9 cellular contexts compared by ENCODE assay signal in genomic region chr22:38802671-38803121, GRCh38. TPM values are rescaled to one million over a fixed set of nuclear protein-coding genes. Genes with fewer than 3 reads are reported as not detected.
DNase-seq lines count a peak whose midpoint lies in the region; ATAC-seq, FAIRE-seq and TF ChIP-seq lines count a peak whose summit lies in the region.
"Had no signal": no experiment of that assay in that cellular context is flagged by ENCODE, and none has a peak within 500 bp of the region (broad histone marks: within the 10 kb centered on the region; RNA-seq: fewer than 3 reads in every experiment).

No MANE protein-coding gene starts in this region.

- 29 to 36% methylated on average over 10 of the region's 10 CpGs for WGBS in aorta, 2 donors

- H3K36me3 ChIP-seq in brain microvascular endothelial cell (replicated peaks) (no peaks in the 10 kb centered on the region), keratinocyte (ENCODE audit: control insufficient read depth in 2 of 2, extremely low read depth in 1 of 2, insufficient read depth in 2 of 2, low read length in 2 of 2) (no peaks in the 10 kb centered on the region), aorta (ENCODE audit: control insufficient read depth in 1 of 2, insufficient read depth in 2 of 2, low read length in 1 of 2) (no peaks in the 10 kb centered on the region)

- no peak overlapping the region for H3K4me3 ChIP-seq in brain microvascular endothelial cell (ENCODE audit: low read depth, low read length)
- no peak overlapping the region for H3K4me3 ChIP-seq in keratinocyte (ENCODE audit: control insufficient read depth in 2 of 3, extremely low read depth in 1 of 3, insufficient read depth in 2 of 3, low read depth in 1 of 3, low read length in 3 of 3)
- no peak overlapping the region for H3K4me3 ChIP-seq in aorta (ENCODE audit: low read length in 2 of 2)

- peak; percentile 90 for ATAC-seq in Right ventricle myocardium inferior
- ATAC-seq in aorta (ENCODE audit: low FRiP score) = peak; percentile 73
- ATAC-seq in GM19467 (IDR thresholded peaks at IDR 0.05; ENCODE audit: unreplicated experiment) = no peak
- no peak for ATAC-seq in activated CD4-positive, alpha-beta T cell treated with anti-CD3 and anti-CD28 coated beads for 36 hours
- ATAC-seq in HG03159 (IDR thresholded peaks at IDR 0.05; ENCODE audit: unreplicated experiment) = no peak

- H4K20me1 ChIP-seq in keratinocyte (ENCODE audit: control insufficient read depth, extremely low read depth, insufficient read depth, low read length) = no peaks in the 10 kb centered on the region

- in situ Hi-C loops in brain microvascular endothelial cell (cut with HindIII; ENCODE audit: low pct_ligation_motif_present, low sequenced_read_pairs) = no loop called here

- dilution Hi-C loops in keratinocyte (cut with MboI; ENCODE audit: extremely low pct_ligation_motif_present, low sequenced_read_pairs) = no loop called here

- peaks cover 9% of the 10 kb centered on the region for H3K4me1 ChIP-seq in keratinocyte (ENCODE audit: control insufficient read depth, extremely low read depth, insufficient read depth, low read length)
- no peaks in the 10 kb centered on the region for H3K4me1 ChIP-seq in aorta (ENCODE audit: control insufficient read depth in 1 of 2, insufficient read depth in 2 of 2, low read length in 2 of 2)

- intact Hi-C loops in Right ventricle myocardium inferior (cut with DNase I) (no loop called here), cardiac septum (cut with DNase I) (no loop called here), aorta (cut with DNase I) (no loop called here)
- intact Hi-C loops in activated CD4-positive, alpha-beta T cell treated with anti-CD3 and anti-CD28 coated beads for 36 hours (cut with DNase I, micrococcal nuclease) = no loop called here

- FAIRE-seq in keratinocyte (lab: Jason Lieb, UNC) = peak; percentile 86
- FAIRE-seq: colon had no signal

- H3K27ac Mint-ChIP-seq in activated CD4-positive, alpha-beta T cell treated with anti-CD3 and anti-CD28 coated beads for 36 hours = no peak overlapping the region

- peaks cover 12% of the 10 kb centered on the region for H3K4me1 Mint-ChIP-seq in activated CD4-positive, alpha-beta T cell treated with anti-CD3 and anti-CD28 coated beads for 36 hours

- no peak for DNase-seq in Right ventricle myocardium inferior (ENCODE audit: missing footprints)
- no peak for DNase-seq in cardiac septum (ENCODE audit: low spot score)
- DNase-seq in brain microvascular endothelial cell = peak; percentile 72
- peak; percentile 89 for DNase-seq in keratinocyte (ENCODE audit: low read depth, low spot score)
- peak in 1 of 2 donors; percentile 71 for DNase-seq in aorta
- no peak for DNase-seq in activated CD4-positive, alpha-beta T cell treated with anti-CD3 and anti-CD28 coated beads for 36 hours

- no peak for TF ChIP-seq CTCF in brain microvascular endothelial cell (IDR thresholded peaks at IDR 0.05; ENCODE audit: low read depth, low read length, missing control alignments)
- no peak for TF ChIP-seq CTCF in keratinocyte (optimal IDR thresholded peaks at IDR 0.05 in 1 of 3, IDR thresholded peaks at IDR 0.05 in 1 of 3, conservative IDR thresholded peaks at IDR 0.05 in 1 of 3; ENCODE audit: extremely low read depth in 1 of 3, insufficient read depth in 2 of 3, low read length in 3 of 3)

- H3K9me3 ChIP-seq in keratinocyte (ENCODE audit: control insufficient read depth, low read depth, low read length) (peaks cover 2% of the 10 kb centered on the region), aorta (ENCODE audit: control insufficient read depth, low read length) (peaks cover 6% of the 10 kb centered on the region)

- peaks cover 5% of the 10 kb centered on the region for H3K27me3 Mint-ChIP-seq in activated CD4-positive, alpha-beta T cell treated with anti-CD3 and anti-CD28 coated beads for 36 hours

- H3K36me3 Mint-ChIP-seq in activated CD4-positive, alpha-beta T cell treated with anti-CD3 and anti-CD28 coated beads for 36 hours (ENCODE audit: low read depth) = no peaks in the 10 kb centered on the region

- no peak overlapping the region for H2AFZ ChIP-seq in keratinocyte (ENCODE audit: control insufficient read depth, low read length)

- CTCF ChIA-PET in activated CD4-positive, alpha-beta T cell treated with anti-CD3 and anti-CD28 coated beads for 36 hours (lab: Charles Lee) = no interaction called here

- POLR2A ChIA-PET in activated CD4-positive, alpha-beta T cell treated with anti-CD3 and anti-CD28 coated beads for 36 hours (lab: Charles Lee) = no interaction called here

- no peaks in the 10 kb centered on the region for H3K9me1 ChIP-seq in keratinocyte (ENCODE audit: control insufficient read depth, extremely low read depth, insufficient read depth, low read length)

- H3K9me3 Mint-ChIP-seq in activated CD4-positive, alpha-beta T cell treated with anti-CD3 and anti-CD28 coated beads for 36 hours (ENCODE audit: low read depth) = no peaks in the 10 kb centered on the region

- no peak overlapping the region for H3K9ac ChIP-seq in keratinocyte (ENCODE audit: control insufficient read depth, extremely low read depth, insufficient read depth, low read length)

- H3K4me3 Mint-ChIP-seq in activated CD4-positive, alpha-beta T cell treated with anti-CD3 and anti-CD28 coated beads for 36 hours = no peak overlapping the region

- H3K79me2 ChIP-seq in keratinocyte (ENCODE audit: control insufficient read depth, insufficient read depth, low read length) = no peaks in the 10 kb centered on the region

- H3K27me3 ChIP-seq in brain microvascular endothelial cell (replicated peaks) (no peaks in the 10 kb centered on the region), keratinocyte (ENCODE audit: control insufficient read depth, extremely low read depth, insufficient read depth, low read length) (no peaks in the 10 kb centered on the region), aorta (ENCODE audit: control insufficient read depth in 1 of 2, insufficient read depth in 2 of 2, low read length in 1 of 2) (no peaks in the 10 kb centered on the region)

- H3K4me2 ChIP-seq in keratinocyte (ENCODE audit: control insufficient read depth, extremely low read depth, insufficient read depth, low read depth, low read length) = peak overlapping the region; percentile 30

- no peak overlapping the region for H3K27ac ChIP-seq in brain microvascular endothelial cell
- no peak overlapping the region for H3K27ac ChIP-seq in keratinocyte (ENCODE audit: control insufficient read depth, insufficient read depth, low read length)
- H3K27ac ChIP-seq in aorta (ENCODE audit: low read depth in 1 of 2, low read length in 2 of 2) = no peak overlapping the region

RNA-seq across cellular contexts. Expression of gene DNAL4, which starts 8.8 kb away (rescaled TPM):
- total RNA-seq in Right ventricle myocardium inferior (10.0 TPM), cardiac septum (8.1 TPM), aorta (10 to 100 TPM in 1 of 2 donors, 1 to 10 TPM in 1; 8.2 to 10.8 TPM)
- polyA plus RNA-seq in keratinocyte (11.4 to 17.4 TPM (median 14.9 TPM) in 3 replicates), aorta (10 to 100 TPM in 1 of 2 donors, 1 to 10 TPM in 1; 8.8 to 14.3 TPM)
- 14.3 TPM for polyA plus RNA-seq in keratinocyte (2011; ENCODE audit: low read depth)
- 14.3 and 21.3 TPM in 2 replicates for polyA plus RNA-seq in keratinocyte (2011; cell fraction: cytosol; rRNA removed)
- 9.4 and 11.6 TPM in 2 replicates for polyA plus RNA-seq in keratinocyte (2011; cell fraction: nucleus; rRNA removed)
- polyA plus RNA-seq in keratinocyte (2012; ENCODE audit: low replicate concordance) = 10.7 and 18.9 TPM in 2 replicates
- 8.9 to 16.1 TPM (median 13.1 TPM) in 3 replicates for polyA minus RNA-seq in keratinocyte
- polyA minus RNA-seq in keratinocyte (2011; cell fraction: cytosol; rRNA and poly(A)+ RNA removed) = 13.8 TPM
- polyA minus RNA-seq in keratinocyte (2011; cell fraction: nucleus; rRNA and poly(A)+ RNA removed) = 3.3 and 3.6 TPM in 2 replicates
- 1 to 10 TPM; 7.4 to 8.0 TPM for total RNA-seq in activated CD4-positive, alpha-beta T cell treated with anti-CD3 and anti-CD28 coated beads for 36 hours

RNA-seq across cellular contexts. Expression of gene NPTXR, which starts 41.1 kb away (rescaled TPM):
- total RNA-seq in Right ventricle myocardium inferior (19.7 TPM), cardiac septum (23.5 TPM), aorta (10 to 100 TPM; 16.5 to 21.9 TPM)
- polyA plus RNA-seq in keratinocyte (0.03 to 0.14 TPM (median 0.09 TPM) in 3 replicates), aorta (10 to 100 TPM in 1 of 2 donors, 1 to 10 TPM in 1; 6.1 to 11.3 TPM)
- not detected for polyA plus RNA-seq in keratinocyte (2011; ENCODE audit: low read depth)
- polyA plus RNA-seq in keratinocyte (2011; cell fraction: cytosol; rRNA removed) = 0.05 and 0.14 TPM in 2 replicates
- polyA plus RNA-seq in keratinocyte (2011; cell fraction: nucleus; rRNA removed) = 0.42 and 0.67 TPM in 2 replicates
- 0.08 and 0.09 TPM in 2 replicates for polyA plus RNA-seq in keratinocyte (2012; ENCODE audit: low replicate concordance)
- 0.07 to 0.13 TPM in 2 of 3 replicates, not detected in the other for polyA minus RNA-seq in keratinocyte
- 0.58 TPM for polyA minus RNA-seq in keratinocyte (2011; cell fraction: cytosol; rRNA and poly(A)+ RNA removed)
- polyA minus RNA-seq in keratinocyte (2011; cell fraction: nucleus; rRNA and poly(A)+ RNA removed) = 0.21 and 0.85 TPM in 2 replicates
- total RNA-seq in activated CD4-positive, alpha-beta T cell treated with anti-CD3 and anti-CD28 coated beads for 36 hours = 1 to 10 TPM; 1.3 to 1.4 TPM

RNA-seq across cellular contexts. Expression of gene SUN2, which starts 46.9 kb away (rescaled TPM):
- total RNA-seq in Right ventricle myocardium inferior (126 TPM), cardiac septum (130 TPM), aorta (100 to 1,000 TPM; 275 to 495 TPM)
- polyA plus RNA-seq in keratinocyte (15.9 to 23.2 TPM (median 21.9 TPM) in 3 replicates), aorta (100 to 1,000 TPM in 1 of 2 donors, 10 to 100 TPM in 1; 95.4 to 303 TPM)
- polyA plus RNA-seq in keratinocyte (2011; ENCODE audit: low read depth) = 27.4 TPM
- 4.7 and 7.9 TPM in 2 replicates for polyA plus RNA-seq in keratinocyte (2011; cell fraction: cytosol; rRNA removed)
- polyA plus RNA-seq in keratinocyte (2011; cell fraction: nucleus; rRNA removed) = 40.0 and 46.0 TPM in 2 replicates
- 22.5 and 30.2 TPM in 2 replicates for polyA plus RNA-seq in keratinocyte (2012; ENCODE audit: low replicate concordance)
- polyA minus RNA-seq in keratinocyte = 34.9 to 94.3 TPM (median 45.6 TPM) in 3 replicates
- polyA minus RNA-seq in keratinocyte (2011; cell fraction: cytosol; rRNA and poly(A)+ RNA removed) = 35.5 TPM
- polyA minus RNA-seq in keratinocyte (2011; cell fraction: nucleus; rRNA and poly(A)+ RNA removed) = 72.8 and 78.4 TPM in 2 replicates
- 100 to 1,000 TPM in 1 of 2 experiments, 10 to 100 TPM in 1; 87.2 to 102 TPM for total RNA-seq in activated CD4-positive, alpha-beta T cell treated with anti-CD3 and anti-CD28 coated beads for 36 hours

Comparison
In these comparisons a context has a peak if more than half of its experiments do, and no peak if none do; other contexts are left out.
1. ATAC-seq: peak in Right ventricle myocardium inferior (single experiment) and aorta (single experiment); none in GM19467 (single experiment), activated CD4-positive, alpha-beta T cell treated with anti-CD3 and anti-CD28 coated beads for 36 hours (single experiment) and HG03159 (single experiment).
2. DNase-seq: peak in brain microvascular endothelial cell (single experiment) and keratinocyte (single experiment); none in Right ventricle myocardium inferior (single experiment), cardiac septum (single experiment) and activated CD4-positive, alpha-beta T cell treated with anti-CD3 and anti-CD28 coated beads for 36 hours (single experiment).